Comparison of ENCODE assay signal across 1 cellular context in the genomic region with DNA sequence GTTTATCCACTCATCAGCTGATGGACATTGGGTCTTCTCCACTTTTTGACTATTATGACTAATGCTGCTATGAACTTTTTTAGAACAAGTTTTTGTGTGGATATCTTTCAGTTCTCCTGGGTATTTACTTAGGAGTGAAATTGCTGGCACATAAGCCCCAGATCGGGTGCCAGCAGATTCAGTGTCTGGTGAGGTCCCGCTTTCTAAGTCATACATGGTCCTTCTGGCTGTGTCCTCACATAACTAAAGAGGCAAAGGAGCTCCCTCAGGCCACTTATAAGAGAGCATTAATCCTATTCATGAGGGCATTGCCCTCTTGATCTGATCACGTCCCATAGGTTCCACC.
TF ChIP-seq lines count a peak whose summit lies in the region.

No MANE protein-coding gene starts in this region.

TF ChIP-seq in GM23338, 12 proteins besides CTCF, POLR2A, EP300 and RAD21 (continued from another document):
- TF ChIP-seq ZNF114 (CRISPR knock-in tag; IDR thresholded peaks at IDR 0.05) (no peak), ETS1 (IDR thresholded peaks at IDR 0.05) (no peak)
